16 cellular contexts compared by ENCODE assay signal in genomic region chr13:22018297-22019210, GRCh38.
"Had no signal": no experiment of that assay in that cellular context is flagged by ENCODE, and none has a peak within 500 bp of the region (broad histone marks: within the 10 kb centered on the region; RNA-seq: fewer than 3 reads in every experiment).

No MANE protein-coding gene starts in this region.

- H3K4me3 ChIP-seq: SK-N-MC, tibial nerve had no signal

- H3K36me3 ChIP-seq: tibial nerve had no signal

- H3K27me3 Mint-ChIP-seq: T-cell had no signal

- DNase-seq: activated CD4-positive, alpha-beta T cell treated with anti-CD3 and anti-CD28 coated beads for 48 hours; activated CD8-positive, alpha-beta memory T cell treated with anti-CD3 and anti-CD28 coated beads, Interleukin-2, amount 50 U/mL, for 48 hours; activated naive CD4-positive, alpha-beta T cell treated with anti-CD3 and anti-CD28 coated beads for 36 hours; amygdala; cerebellar nuclear complex; dermis blood vessel endothelial cell; hypothalamus; kidney glomerular epithelial cell; right cardiac atrium; T-cell; T1000 had no signal

- H3K27me3 ChIP-seq: tibial nerve had no signal

- H3K27ac ChIP-seq: SK-N-MC, tibial nerve, VCaP had no signal

- ATAC-seq: right cardiac atrium, T-cell had no signal

- H3K9me3 ChIP-seq: tibial nerve had no signal

- H3K36me3 Mint-ChIP-seq: brain, mesothelial cell of epicardium, T-cell had no signal

- H3K27ac Mint-ChIP-seq: activated naive CD4-positive, alpha-beta T cell treated with anti-CD3 and anti-CD28 coated beads for 36 hours; brain; mesothelial cell of epicardium had no signal

- H3K9me3 Mint-ChIP-seq: activated naive CD4-positive, alpha-beta T cell treated with anti-CD3 and anti-CD28 coated beads for 36 hours; brain; T-cell had no signal

- H3K4me3 Mint-ChIP-seq: activated naive CD4-positive, alpha-beta T cell treated with anti-CD3 and anti-CD28 coated beads for 36 hours; brain; mesothelial cell of epicardium; T-cell had no signal
